1 cellular context compared by ENCODE assay signal in genomic region chr17:81020443-81020766, GRCh38.
TF ChIP-seq lines count a peak whose summit lies in the region.

No MANE protein-coding gene starts in this region.

TF ChIP-seq in K562, 482 proteins besides CTCF, POLR2A, EP300 and RAD21:
- TF ChIP-seq ZNF398 (CRISPR knock-in tag; IDR thresholded peaks at IDR 0.05) (no peak), MLLT1 (IDR thresholded peaks at IDR 0.05) (0 out of 4 replicates have a peak, but pooled peaks of 1 of the 2 experiments have one; percentile 32), ZNF282 (CRISPR knock-in tag; IDR thresholded peaks at IDR 0.05) (no peak), MTA3 (IDR thresholded peaks at IDR 0.05; ENCODE audit: borderline replicate concordance) (no peak), ZC3H11A (IDR thresholded peaks at IDR 0.05; ENCODE audit: low read depth, low read length) (no peak), IRF2 (CRISPR knock-in tag; IDR thresholded peaks at IDR 0.05) (no peak), USF2 (CRISPR knock-in tag; IDR thresholded peaks at IDR 0.05) (peak; percentile 3; the same call in 1 of the 2 replicates), CHD4 (IDR thresholded peaks at IDR 0.05; ENCODE audit: insufficient read depth, insufficient replicate concordance, low read depth, low read length, poor library complexity, severe bottlenecking) (no peak)
- TF ChIP-seq, protein P1, sequence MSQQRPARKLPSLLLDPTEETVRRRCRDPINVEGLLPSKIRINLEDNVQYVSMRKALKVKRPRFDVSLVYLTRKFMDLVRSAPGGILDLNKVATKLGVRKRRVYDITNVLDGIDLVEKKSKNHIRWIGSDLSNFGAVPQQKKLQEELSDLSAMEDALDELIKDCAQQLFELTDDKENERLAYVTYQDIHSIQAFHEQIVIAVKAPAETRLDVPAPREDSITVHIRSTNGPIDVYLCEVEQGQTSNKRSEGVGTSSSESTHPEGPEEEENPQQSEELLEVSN (IDR thresholded peaks at IDR 0.05; ENCODE audit: borderline replicate concordance in 1 of 2, extremely low read depth in 1 of 2, insufficient read depth in 1 of 2, insufficient read length in 1 of 2, low read depth in 1 of 2, low read length in 1 of 2, poor library complexity in 1 of 2, severe bottlenecking in 1 of 2), result no peak
